Comparison of ENCODE assay signal across 10 cellular contexts in the genomic region with DNA sequence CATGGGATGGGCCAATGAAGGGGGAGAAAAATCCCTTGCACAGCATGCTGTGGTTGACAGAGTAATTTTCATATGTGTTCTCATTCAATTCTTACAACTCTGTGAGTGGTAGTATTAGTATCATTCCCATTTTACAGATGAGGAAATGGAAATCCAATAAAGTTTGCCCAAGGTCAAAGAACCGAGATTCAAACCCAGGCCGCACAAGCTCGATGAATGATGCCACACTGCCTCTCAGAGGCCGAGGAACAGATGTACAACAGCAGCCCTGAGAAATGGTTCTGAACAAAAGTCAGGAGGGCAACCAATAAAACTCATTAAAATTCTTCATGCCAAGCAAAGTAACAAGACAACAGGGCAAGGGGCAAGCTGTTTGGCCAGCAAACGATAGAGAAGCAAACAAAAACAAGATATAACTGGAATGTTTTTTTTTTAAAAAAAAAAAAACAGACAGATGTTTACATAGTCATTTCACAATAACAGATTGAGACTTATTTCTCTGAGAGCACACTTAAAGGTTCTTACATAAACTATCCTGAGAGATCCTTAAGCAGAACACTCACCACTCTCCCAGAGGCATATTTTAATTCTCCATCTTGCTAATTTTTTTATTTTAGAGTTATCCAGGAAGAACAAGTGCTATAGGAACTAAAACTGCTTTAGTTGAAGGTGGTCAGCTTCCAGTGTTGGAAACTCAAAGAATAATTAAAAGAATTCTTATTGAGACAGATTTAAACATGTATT.
DNase-seq lines count a peak whose midpoint lies in the region; ATAC-seq and TF ChIP-seq lines count a peak whose summit lies in the region.
"Had no signal": no experiment of that assay in that cellular context is flagged by ENCODE, and none has a peak within 500 bp of the region (broad histone marks: within the 10 kb centered on the region; RNA-seq: fewer than 3 reads in every experiment).

No MANE protein-coding gene starts in this region.

- H3K27ac ChIP-seq in mammary epithelial cell (ENCODE audit: insufficient read depth, low read depth, low read length) = no peak overlapping the region
- H3K27ac ChIP-seq in CD8-positive, alpha-beta T cell (ENCODE audit: low read depth, low read length) = no peak overlapping the region

- H3K9me3 ChIP-seq in mammary epithelial cell (replicated peaks; ENCODE audit: insufficient read depth, low read length) = no peaks in the 10 kb centered on the region
- no peaks in the 10 kb centered on the region for H3K9me3 ChIP-seq in CD8-positive, alpha-beta T cell (ENCODE audit: low read length)

- H3K36me3 Mint-ChIP-seq in progenitor cell of endocrine pancreas (ENCODE audit: insufficient read depth) = no peaks in the 10 kb centered on the region
- H3K36me3 Mint-ChIP-seq in CD8-positive, alpha-beta T cell = no peaks in the 10 kb centered on the region
- H3K36me3 Mint-ChIP-seq: CD4-positive, CD25-positive, alpha-beta regulatory T cell had no signal

- H3K4me3 Mint-ChIP-seq in progenitor cell of endocrine pancreas (ENCODE audit: low read depth) = no peak overlapping the region
- H3K4me3 Mint-ChIP-seq in CD8-positive, alpha-beta T cell = no peak overlapping the region
- H3K4me3 Mint-ChIP-seq: CD4-positive, CD25-positive, alpha-beta regulatory T cell had no signal

- H2AFZ ChIP-seq in mammary epithelial cell (ENCODE audit: low read depth, low read length) = no peak overlapping the region

- in situ Hi-C loops in mammary epithelial cell (cut with MboI; ENCODE audit: low sequenced_read_pairs in 2 of 2) = loop anchor here in 1 of 2 donors (25.0 kb wide), 1 partner anchor 521 kb away; no protein-coding TSS in a partner anchor

- CTCF ChIA-PET in mammary epithelial cell (lab: Charles Lee; ENCODE audit: low non-redundant PET) = interaction anchor here (0.6 kb wide), 1 partner anchor 692 kb away, joined by 3 read pairs; no protein-coding TSS in a partner anchor
- CTCF ChIA-PET in CD8-positive, alpha-beta T cell (lab: Charles Lee) = interaction anchor here (1.1 kb wide), 1 partner anchor 112 kb away, joined by 4 read pairs; no protein-coding TSS in a partner anchor

- H3K4me1 ChIP-seq in mammary epithelial cell (ENCODE audit: insufficient read depth, low read length) = no peaks in the 10 kb centered on the region
- no peaks in the 10 kb centered on the region for H3K4me1 ChIP-seq in CD8-positive, alpha-beta T cell (ENCODE audit: insufficient read depth, low read length)

- H4K20me1 ChIP-seq in mammary epithelial cell (ENCODE audit: insufficient read depth, low read length) = no peaks in the 10 kb centered on the region

- H3K27me3 ChIP-seq in mammary epithelial cell (ENCODE audit: insufficient read depth, low read length) = peaks cover 1% of the 10 kb centered on the region
- no peaks in the 10 kb centered on the region for H3K27me3 ChIP-seq in CD8-positive, alpha-beta T cell (ENCODE audit: insufficient read depth, low read length)

- H3K4me1 Mint-ChIP-seq in progenitor cell of endocrine pancreas (ENCODE audit: low read depth) = peaks cover 1% of the 10 kb centered on the region
- no peaks in the 10 kb centered on the region for H3K4me1 Mint-ChIP-seq in CD8-positive, alpha-beta T cell (ENCODE audit: low read depth)
- H3K4me1 Mint-ChIP-seq: CD4-positive, CD25-positive, alpha-beta regulatory T cell had no signal

- no peaks in the 10 kb centered on the region for H3K36me3 ChIP-seq in mammary epithelial cell (ENCODE audit: insufficient read depth, low read length)
- no peaks in the 10 kb centered on the region for H3K36me3 ChIP-seq in CD8-positive, alpha-beta T cell (ENCODE audit: insufficient read depth, low read length)

- peaks cover 30% of the 10 kb centered on the region for H3K27me3 Mint-ChIP-seq in progenitor cell of endocrine pancreas
- peaks cover 14% of the 10 kb centered on the region for H3K27me3 Mint-ChIP-seq in CD8-positive, alpha-beta T cell (ENCODE audit: low read depth)

- intact Hi-C loops in mammary epithelial cell (cut with micrococcal nuclease) = loop anchor here (1.0 to 10.0 kb wide), 4 partner anchors 192 to 692 kb away; no protein-coding TSS in a partner anchor
- intact Hi-C loops in CD8-positive, alpha-beta T cell (cut with DNase I, micrococcal nuclease) = no loop called here

- POLR2A ChIA-PET in CD8-positive, alpha-beta T cell (lab: Charles Lee) = interaction anchor here (0.9 kb wide), 1 partner anchor 9 kb away, joined by 3 read pairs; no protein-coding TSS in a partner anchor

- ATAC-seq in CD8-positive, alpha-beta T cell = no peak
- ATAC-seq in GM21528 (IDR thresholded peaks at IDR 0.05; ENCODE audit: low FRiP score, unreplicated experiment) = no peak

- BruUV-seq in mammary epithelial cell (replicated peaks; lab: Mats Ljungman, UMichigan) = no TSS peak

- no peak overlapping the region for H3K4me3 ChIP-seq in mammary epithelial cell (replicated peaks in 1 of 3; ENCODE audit: insufficient read depth in 1 of 3, low read depth in 2 of 3, low read length in 3 of 3)
- no peak overlapping the region for H3K4me3 ChIP-seq in CD8-positive, alpha-beta T cell (ENCODE audit: low read depth, low read length)

- 11% methylated on average over 3 of the region's 5 CpGs for WGBS in mammary epithelial cell (ENCODE audit: low coverage, missing lambda C conversion rate)

- TF ChIP-seq CTCF in mammary epithelial cell (conservative IDR thresholded peaks at IDR 0.05 in 1 of 2, IDR thresholded peaks at IDR 0.05 in 1 of 2; ENCODE audit: extremely low read depth in 1 of 2, insufficient read depth in 1 of 2, low read depth in 1 of 2, low read length in 2 of 2) = peak; percentile 41 to 51
- peak; percentile 54 for TF ChIP-seq CTCF in progenitor cell of endocrine pancreas (IDR thresholded peaks at IDR 0.05; ENCODE audit: unreplicated experiment)
- no peak for TF ChIP-seq CTCF in CD8-positive, alpha-beta T cell (IDR thresholded peaks at IDR 0.05)

- DNase-seq in NCI-H345 (lab: John Stamatoyannopoulos, UW) (peak; percentile 47), NCI-H345 treated with DMSO at 0.1 percent for 48 hours (lab: John Stamatoyannopoulos, UW; ENCODE audit: unreplicated experiment) (no peak), NCI-H2029 (lab: John Stamatoyannopoulos, UW) (peak; percentile 40), mammary epithelial cell (peak; percentile 2), progenitor cell of endocrine pancreas (ENCODE audit: low spot score, unreplicated experiment) (no peak), inferior parietal cortex (ENCODE audit: extremely low spot score) (no peak)
- DNase-seq in CD8-positive, alpha-beta T cell = no peak
- DNase-seq: CD4-positive, CD25-positive, alpha-beta regulatory T cell; NCI-H187 treated with DMSO at 0.1 percent for 48 hours had no signal

- no peak overlapping the region for H3K4me2 ChIP-seq in mammary epithelial cell (ENCODE audit: insufficient read depth, low read depth, low read length)

- no peaks in the 10 kb centered on the region for H3K9me3 Mint-ChIP-seq in progenitor cell of endocrine pancreas (ENCODE audit: low read depth)
- H3K9me3 Mint-ChIP-seq in CD8-positive, alpha-beta T cell = no peaks in the 10 kb centered on the region
- H3K9me3 Mint-ChIP-seq: CD4-positive, CD25-positive, alpha-beta regulatory T cell had no signal

- H3K9ac ChIP-seq in mammary epithelial cell (ENCODE audit: insufficient read depth, low read length) = no peak overlapping the region

- H3K79me2 ChIP-seq in mammary epithelial cell (ENCODE audit: insufficient read depth, low read length) = no peaks in the 10 kb centered on the region

- H3K27ac Mint-ChIP-seq in progenitor cell of endocrine pancreas = no peak overlapping the region
- no peak overlapping the region for H3K27ac Mint-ChIP-seq in CD8-positive, alpha-beta T cell
- H3K27ac Mint-ChIP-seq: CD4-positive, CD25-positive, alpha-beta regulatory T cell had no signal

- dilution Hi-C loops in mammary epithelial cell (cut with HindIII; ENCODE audit: low sequenced_read_pairs) = loop anchor here (25.0 kb wide), 1 partner anchor 671 kb away; no protein-coding TSS in a partner anchor

Comparison
In these comparisons a context has a peak if more than half of its experiments do, and no peak if none do; other contexts are left out.
1. DNase-seq: peak in NCI-H345 (single experiment), NCI-H2029 (single experiment) and mammary epithelial cell (single experiment); none in NCI-H345 treated with DMSO at 0.1 percent for 48 hours (single experiment), progenitor cell of endocrine pancreas (single experiment), CD8-positive, alpha-beta T cell (0 of 7) and inferior parietal cortex (single experiment).